ENCODE assay signal across 11 cellular contexts in genomic region chr17:55426851-55427586, GRCh38. TPM values are rescaled to one million over a fixed set of nuclear protein-coding genes. Genes with fewer than 3 reads are reported as not detected.
DNase-seq lines count a peak whose midpoint lies in the region; ATAC-seq and TF ChIP-seq lines count a peak whose summit lies in the region.
"Had no signal": no experiment of that assay in that cellular context is flagged by ENCODE, and none has a peak within 500 bp of the region (broad histone marks: within the 10 kb centered on the region; RNA-seq: fewer than 3 reads in every experiment).

No MANE protein-coding gene starts in this region.

- no peak overlapping the region for H3K4me3 ChIP-seq in OCI-LY7 (ENCODE audit: low read depth, low read length, poor library complexity, severe bottlenecking)
- no peak overlapping the region for H3K4me3 ChIP-seq in upper lobe of right lung

- H3K9me3 ChIP-seq in OCI-LY7 (ENCODE audit: low read length): no peaks in the 10 kb centered on the region; the same call in 1 of the 2 replicates
- H3K9me3 ChIP-seq in upper lobe of right lung: no peaks in the 10 kb centered on the region

- intact Hi-C loops in OCI-LY7 (cut with micrococcal nuclease; ENCODE audit: unreplicated experiment): loop anchor here (10.0 kb wide), 1 partner anchor 318 kb away; no protein-coding TSS in a partner anchor
- intact Hi-C loops in sciatic nerve (cut with DNase I): no loop called here
- intact Hi-C loops in upper lobe of right lung (cut with DNase I): no loop called here
- intact Hi-C loops in activated naive CD4-positive, alpha-beta T cell treated with anti-CD3 and anti-CD28 coated beads for 36 hours (cut with micrococcal nuclease): no loop called here

- no peaks in the 10 kb centered on the region for H3K79me2 ChIP-seq in OCI-LY7 (ENCODE audit: insufficient read depth, low read depth, low read length)

- H3K36me3 ChIP-seq in OCI-LY7 (ENCODE audit: insufficient read depth, low read length): no peaks in the 10 kb centered on the region
- no peaks in the 10 kb centered on the region for H3K36me3 ChIP-seq in upper lobe of right lung

- no peaks in the 10 kb centered on the region for H3K27me3 ChIP-seq in upper lobe of right lung

- POLR2A ChIA-PET in OCI-LY7 (lab: Charles Lee): no interaction called here

- H3K4me1 ChIP-seq in OCI-LY7 (ENCODE audit: insufficient read depth, low read length, poor library complexity, severe bottlenecking): peaks cover 81% of the 10 kb centered on the region
- H3K4me1 ChIP-seq in upper lobe of right lung: peaks cover 4% of the 10 kb centered on the region

- BruUV-seq in OCI-LY7 (replicated peaks; lab: Mats Ljungman, UMichigan): no TSS peak

- CTCF ChIA-PET in OCI-LY7 (lab: Charles Lee; ENCODE audit: unreplicated experiment): no interaction called here
- CTCF ChIA-PET in activated naive CD4-positive, alpha-beta T cell treated with anti-CD3 and anti-CD28 coated beads for 36 hours (lab: Charles Lee): no interaction called here

- H3K4me3 Mint-ChIP-seq in activated naive CD4-positive, alpha-beta T cell treated with anti-CD3 and anti-CD28 coated beads for 36 hours: no peak overlapping the region
- no peak overlapping the region for H3K4me3 Mint-ChIP-seq in chondrocyte (ENCODE audit: unreplicated experiment)
- H3K4me3 Mint-ChIP-seq: activated naive CD4-positive, alpha-beta T cell treated with anti-CD3 and anti-CD28 coated beads, Interleukin-2, amount 50 U/mL, for 24 hours had no signal

- H4K20me1 ChIP-seq in OCI-LY7 (ENCODE audit: insufficient read depth, low read length): no peaks in the 10 kb centered on the region

- H2AFZ ChIP-seq in OCI-LY7 (ENCODE audit: low read length): no peak overlapping the region

- no peaks in the 10 kb centered on the region for H3K9me2 ChIP-seq in OCI-LY7 (ENCODE audit: insufficient read depth, low read length)

- H3K27ac Mint-ChIP-seq in activated naive CD4-positive, alpha-beta T cell treated with anti-CD3 and anti-CD28 coated beads for 36 hours: no peak overlapping the region
- H3K27ac Mint-ChIP-seq in chondrocyte (ENCODE audit: unreplicated experiment): no peak overlapping the region
- H3K27ac Mint-ChIP-seq: activated naive CD4-positive, alpha-beta T cell treated with anti-CD3 and anti-CD28 coated beads, Interleukin-2, amount 50 U/mL, for 24 hours had no signal

- H3K27ac ChIP-seq in OCI-LY7 (ENCODE audit: low read depth, low read length, poor library complexity, severe bottlenecking): no peak overlapping the region
- no peak overlapping the region for H3K27ac ChIP-seq in upper lobe of right lung

- H3K27me3 Mint-ChIP-seq in activated naive CD4-positive, alpha-beta T cell treated with anti-CD3 and anti-CD28 coated beads for 36 hours (ENCODE audit: low read depth): peaks cover 24% of the 10 kb centered on the region
- peaks cover 28% of the 10 kb centered on the region for H3K27me3 Mint-ChIP-seq in chondrocyte (ENCODE audit: low read depth)

- no peak for TF ChIP-seq CTCF in OCI-LY7 (conservative IDR thresholded peaks at IDR 0.05; ENCODE audit: low read length)
- TF ChIP-seq CTCF in upper lobe of right lung (IDR thresholded peaks at IDR 0.05): no peak
- TF ChIP-seq CTCF in chondrocyte (IDR thresholded peaks at IDR 0.05): no peak

- ATAC-seq in GM18909 (IDR thresholded peaks at IDR 0.05; ENCODE audit: poor library complexity, unreplicated experiment) (peak; percentile 55), HG02610 (IDR thresholded peaks at IDR 0.05; ENCODE audit: unreplicated experiment) (peak; percentile 70), sciatic nerve (peak; percentile 61), upper lobe of right lung (no peak)

- no peaks in the 10 kb centered on the region for H3K9me3 Mint-ChIP-seq in activated naive CD4-positive, alpha-beta T cell treated with anti-CD3 and anti-CD28 coated beads for 36 hours
- no peaks in the 10 kb centered on the region for H3K9me3 Mint-ChIP-seq in chondrocyte (ENCODE audit: low read depth)
- H3K9me3 Mint-ChIP-seq: activated naive CD4-positive, alpha-beta T cell treated with anti-CD3 and anti-CD28 coated beads, Interleukin-2, amount 50 U/mL, for 24 hours had no signal

- H3K4me1 Mint-ChIP-seq in activated naive CD4-positive, alpha-beta T cell treated with anti-CD3 and anti-CD28 coated beads for 36 hours (ENCODE audit: low read depth): peaks cover 12% of the 10 kb centered on the region
- H3K4me1 Mint-ChIP-seq in chondrocyte (ENCODE audit: low read depth): peaks cover 3% of the 10 kb centered on the region

- H3K36me3 Mint-ChIP-seq in activated naive CD4-positive, alpha-beta T cell treated with anti-CD3 and anti-CD28 coated beads for 36 hours (ENCODE audit: low read depth): no peaks in the 10 kb centered on the region
- H3K36me3 Mint-ChIP-seq in chondrocyte (ENCODE audit: low read depth): no peaks in the 10 kb centered on the region
- H3K36me3 Mint-ChIP-seq: activated naive CD4-positive, alpha-beta T cell treated with anti-CD3 and anti-CD28 coated beads, Interleukin-2, amount 50 U/mL, for 24 hours had no signal

- H3K4me2 ChIP-seq in OCI-LY7 (ENCODE audit: low read length): peak overlapping the region; percentile 22

- DNase-seq in OCI-LY7 (ENCODE audit: low spot score) (no peak), sciatic nerve (ENCODE audit: low spot score) (no peak), upper lobe of right lung (no peak), chondrocyte (ENCODE audit: low spot score) (no peak)
- no peak for DNase-seq in activated naive CD4-positive, alpha-beta T cell treated with anti-CD3 and anti-CD28 coated beads for 36 hours
- no peak for DNase-seq in stimulated activated CD4-positive, alpha-beta T cell treated with anti-CD3 and anti-CD28 coated beads, Interleukin-15, amount 100 ng/mL, for 24 hours
- DNase-seq: NCI-H446 treated with DMSO at 0.1 percent for 48 hours; stimulated activated CD4-positive, alpha-beta T cell treated with anti-CD3 and anti-CD28 coated beads, Interleukin-4, amount 100 ng/mL, for 24 hours had no signal

RNA-seq across cellular contexts. Expression of gene MMD, which starts 5.4 kb away (rescaled TPM):
- total RNA-seq in OCI-LY7 (2014; rRNA removed; shearing (Covaris generic)): 41.4 and 42.7 TPM in 2 replicates
- total RNA-seq in OCI-LY7 (2022): 43.8 and 48.4 TPM in 2 replicates
- 13.8 TPM for total RNA-seq in sciatic nerve
- total RNA-seq in upper lobe of right lung: 16.0 TPM
- 10 to 100 TPM; 26.2 to 27.7 TPM for total RNA-seq in activated naive CD4-positive, alpha-beta T cell treated with anti-CD3 and anti-CD28 coated beads for 36 hours
- 7.6 to 9.4 TPM (median 8.2 TPM) in 3 replicates for total RNA-seq in chondrocyte
